In the genomic region with DNA sequence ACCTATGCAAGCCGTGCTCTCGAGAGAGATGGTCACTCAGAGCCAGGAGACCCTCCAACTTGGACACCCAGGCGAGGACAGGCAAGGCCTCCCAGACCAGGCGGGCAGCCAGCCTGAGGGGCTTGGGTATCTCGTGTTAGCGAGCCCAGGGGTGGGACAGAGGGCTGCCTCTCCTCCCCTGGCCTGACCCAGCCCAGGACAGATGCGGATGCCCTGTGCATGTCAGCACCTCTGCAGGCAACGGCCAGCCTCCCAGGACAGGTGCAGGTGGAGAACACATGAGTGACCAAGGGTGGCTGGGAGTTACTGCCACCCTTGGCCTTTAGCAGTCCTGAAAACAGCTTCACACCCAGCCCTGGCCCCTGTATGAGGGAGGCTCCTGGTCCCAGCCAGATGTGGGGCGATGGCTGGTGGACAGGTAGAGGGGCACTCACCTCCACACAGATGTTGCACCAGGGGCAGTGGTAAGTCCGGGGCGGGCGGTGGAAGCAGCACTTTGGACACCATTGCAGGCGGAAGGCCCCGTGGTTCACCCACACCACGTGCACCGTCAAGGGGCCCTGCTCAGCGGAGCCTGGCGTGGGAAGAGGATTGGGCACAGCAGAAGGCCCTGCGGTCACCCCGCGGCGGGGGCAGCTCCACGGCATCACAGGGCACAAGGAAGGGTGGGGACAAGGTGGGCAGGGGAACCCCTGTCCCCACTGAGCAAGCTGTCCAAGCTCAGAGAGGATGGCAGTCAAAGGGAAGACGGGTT, we compare ENCODE assay signal across 1 cellular context.
TF ChIP-seq lines count a peak whose summit lies in the region.

No MANE protein-coding gene starts in this region.

TF ChIP-seq in H1, 55 proteins besides CTCF, POLR2A, EP300 and RAD21:
- TF ChIP-seq SAP30 (IDR thresholded peaks at IDR 0.05; ENCODE audit: insufficient read depth, insufficient replicate concordance, low read length) (no peak), KDM1A (IDR thresholded peaks at IDR 0.05; ENCODE audit: borderline replicate concordance, low read length) (no peak), RBBP5 (IDR thresholded peaks at IDR 0.05; ENCODE audit: borderline replicate concordance, low read depth, low read length) (no peak), SIX5 (IDR thresholded peaks at IDR 0.05; ENCODE audit: low read depth, low read length) (no peak), SP1 (IDR thresholded peaks at IDR 0.05; ENCODE audit: low read depth, low read length) (no peak), KDM4A (IDR thresholded peaks at IDR 0.05; ENCODE audit: low read depth, low read length, severe bottlenecking) (no peak), BRCA1 (IDR thresholded peaks at IDR 0.05; ENCODE audit: low read depth, low read length) (no peak), HDAC2 (IDR thresholded peaks at IDR 0.05; ENCODE audit: borderline replicate concordance in 1 of 2, low read depth in 2 of 2, low read length in 2 of 2) (no peak), CHD1 (IDR thresholded peaks at IDR 0.05; ENCODE audit: low read depth, low read length) (no peak), PHF8 (conservative IDR thresholded peaks at IDR 0.05; ENCODE audit: low read depth, low read length) (no peak), POLR2AphosphoS5 (IDR thresholded peaks at IDR 0.05; ENCODE audit: low read depth, low read length) (no peak)
